1 cellular context compared by ENCODE assay signal in the genomic region with DNA sequence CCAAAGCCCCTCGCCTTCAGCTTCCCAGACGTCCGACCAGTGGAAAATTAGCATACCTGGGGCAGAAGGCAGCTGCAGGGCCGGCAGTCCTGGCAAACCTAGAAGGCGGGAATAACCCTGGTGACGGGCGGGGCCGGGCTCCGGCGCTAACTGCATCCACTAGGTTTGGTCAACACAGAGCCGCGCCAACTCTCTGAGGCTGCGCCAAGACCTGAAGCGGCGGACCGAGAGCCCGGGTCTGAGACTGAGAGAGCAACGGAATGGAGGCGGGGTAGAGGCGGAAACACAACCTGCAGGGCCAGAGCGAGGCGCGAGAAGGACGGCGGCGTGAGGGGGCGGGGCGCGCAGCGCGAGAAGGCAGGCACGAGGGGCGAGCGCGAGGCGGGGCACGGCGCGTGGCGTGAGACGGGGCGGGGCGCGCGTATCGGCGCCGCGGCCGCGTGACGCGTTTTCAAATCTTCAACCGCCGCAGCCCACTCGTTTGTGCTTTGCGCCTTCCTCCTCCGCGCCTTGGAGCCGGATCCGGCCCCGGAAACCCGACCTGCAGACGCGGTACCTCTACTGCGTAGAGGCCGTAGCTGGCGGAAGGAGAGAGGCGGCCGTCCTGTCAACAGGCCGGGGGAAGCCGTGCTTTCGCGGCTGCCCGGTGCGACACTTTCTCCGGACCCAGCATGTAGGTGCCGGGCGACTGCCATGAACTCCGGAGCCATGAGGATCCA.
TF ChIP-seq lines count a peak whose summit lies in the region.

A gene with protein sequence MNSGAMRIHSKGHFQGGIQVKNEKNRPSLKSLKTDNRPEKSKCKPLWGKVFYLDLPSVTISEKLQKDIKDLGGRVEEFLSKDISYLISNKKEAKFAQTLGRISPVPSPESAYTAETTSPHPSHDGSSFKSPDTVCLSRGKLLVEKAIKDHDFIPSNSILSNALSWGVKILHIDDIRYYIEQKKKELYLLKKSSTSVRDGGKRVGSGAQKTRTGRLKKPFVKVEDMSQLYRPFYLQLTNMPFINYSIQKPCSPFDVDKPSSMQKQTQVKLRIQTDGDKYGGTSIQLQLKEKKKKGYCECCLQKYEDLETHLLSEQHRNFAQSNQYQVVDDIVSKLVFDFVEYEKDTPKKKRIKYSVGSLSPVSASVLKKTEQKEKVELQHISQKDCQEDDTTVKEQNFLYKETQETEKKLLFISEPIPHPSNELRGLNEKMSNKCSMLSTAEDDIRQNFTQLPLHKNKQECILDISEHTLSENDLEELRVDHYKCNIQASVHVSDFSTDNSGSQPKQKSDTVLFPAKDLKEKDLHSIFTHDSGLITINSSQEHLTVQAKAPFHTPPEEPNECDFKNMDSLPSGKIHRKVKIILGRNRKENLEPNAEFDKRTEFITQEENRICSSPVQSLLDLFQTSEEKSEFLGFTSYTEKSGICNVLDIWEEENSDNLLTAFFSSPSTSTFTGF (plus strand): TSS at position 454 of the 719 bp plus-strand sequence. CDS start 240 bp downstream, at position 694.
A gene with protein sequence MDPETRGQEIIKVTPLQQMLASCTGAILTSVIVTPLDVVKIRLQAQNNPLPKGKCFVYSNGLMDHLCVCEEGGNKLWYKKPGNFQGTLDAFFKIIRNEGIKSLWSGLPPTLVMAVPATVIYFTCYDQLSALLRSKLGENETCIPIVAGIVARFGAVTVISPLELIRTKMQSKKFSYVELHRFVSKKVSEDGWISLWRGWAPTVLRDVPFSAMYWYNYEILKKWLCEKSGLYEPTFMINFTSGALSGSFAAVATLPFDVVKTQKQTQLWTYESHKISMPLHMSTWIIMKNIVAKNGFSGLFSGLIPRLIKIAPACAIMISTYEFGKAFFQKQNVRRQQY (minus strand): TSS at position 321 of the 719 bp plus-strand sequence. CDS start 17,633 bp downstream, outside the sequence.

TF ChIP-seq in GM12878, 131 proteins besides CTCF, POLR2A, EP300 and RAD21 (continued from another document and continues in another):
- TF ChIP-seq, protein P1, sequence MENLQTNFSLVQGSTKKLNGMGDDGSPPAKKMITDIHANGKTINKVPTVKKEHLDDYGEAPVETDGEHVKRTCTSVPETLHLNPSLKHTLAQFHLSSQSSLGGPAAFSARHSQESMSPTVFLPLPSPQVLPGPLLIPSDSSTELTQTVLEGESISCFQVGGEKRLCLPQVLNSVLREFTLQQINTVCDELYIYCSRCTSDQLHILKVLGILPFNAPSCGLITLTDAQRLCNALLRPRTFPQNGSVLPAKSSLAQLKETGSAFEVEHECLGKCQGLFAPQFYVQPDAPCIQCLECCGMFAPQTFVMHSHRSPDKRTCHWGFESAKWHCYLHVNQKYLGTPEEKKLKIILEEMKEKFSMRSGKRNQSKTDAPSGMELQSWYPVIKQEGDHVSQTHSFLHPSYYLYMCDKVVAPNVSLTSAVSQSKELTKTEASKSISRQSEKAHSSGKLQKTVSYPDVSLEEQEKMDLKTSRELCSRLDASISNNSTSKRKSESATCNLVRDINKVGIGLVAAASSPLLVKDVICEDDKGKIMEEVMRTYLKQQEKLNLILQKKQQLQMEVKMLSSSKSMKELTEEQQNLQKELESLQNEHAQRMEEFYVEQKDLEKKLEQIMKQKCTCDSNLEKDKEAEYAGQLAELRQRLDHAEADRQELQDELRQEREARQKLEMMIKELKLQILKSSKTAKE (IDR thresholded peaks at IDR 0.05; ENCODE audit: low read depth, poor library complexity, severe bottlenecking): no peak
- TF ChIP-seq GATAD2B (conservative IDR thresholded peaks at IDR 0.05; ENCODE audit: low read depth) (peak; percentile 65), PAX5 (IDR thresholded peaks at IDR 0.05; ENCODE audit: borderline replicate concordance, low read depth, low read length) (peak; percentile 63; the same call in 1 of the 2 replicates), KLF5 (IDR thresholded peaks at IDR 0.05; ENCODE audit: partially characterized antibody) (peak; percentile 61), MYC (IDR thresholded peaks at IDR 0.05; ENCODE audit: insufficient read depth, insufficient read length, insufficient replicate concordance, low read length, severe bottlenecking) (no peak), NR2F1 (conservative IDR thresholded peaks at IDR 0.05) (no peak; the same call in none of the 2 replicates), RELA (IDR thresholded peaks at IDR 0.05; ENCODE audit: borderline replicate concordance, partially characterized antibody) (peak; percentile 50), ATF7 (IDR thresholded peaks at IDR 0.05; ENCODE audit: low read depth) (no peak), MEF2B (IDR thresholded peaks at IDR 0.05; ENCODE audit: partially characterized antibody, poor library complexity, severe bottlenecking) (peak; percentile 8), CEBPB (IDR thresholded peaks at IDR 0.05; ENCODE audit: borderline replicate concordance in 1 of 2, low read depth in 2 of 2, low read length in 2 of 2) (no peak), HCFC1 (IDR thresholded peaks at IDR 0.05; ENCODE audit: low read length) (peak; percentile 45; the same call in 1 of the 2 replicates), JUNB (IDR thresholded peaks at IDR 0.05) (no peak), RCOR1 (conservative IDR thresholded peaks at IDR 0.05; ENCODE audit: low read depth, low read length) (0 out of 2 replicates have a peak, but pooled peaks have one; percentile 17), TCF12 (IDR thresholded peaks at IDR 0.05; ENCODE audit: low read depth, low read length) (peak; percentile 16; the same call in 1 of the 2 replicates), CBFB (IDR thresholded peaks at IDR 0.05; ENCODE audit: low read depth) (peak; percentile 40; the same call in 1 of the 2 replicates), NRF1 (conservative IDR thresholded peaks at IDR 0.05; ENCODE audit: low read depth, low read length) (peak; percentile 39), EZH2 (IDR thresholded peaks at IDR 0.05; ENCODE audit: borderline replicate concordance, control insufficient read depth, low read depth, low read length) (no peak), ZNF274 (IDR thresholded peaks at IDR 0.05; ENCODE audit: insufficient read depth, insufficient read length) (no peak), ZNF207 (IDR thresholded peaks at IDR 0.05; ENCODE audit: borderline replicate concordance) (peak; percentile 67; the same call in 1 of the 2 replicates), ZZZ3 (IDR thresholded peaks at IDR 0.05; ENCODE audit: control insufficient read depth, insufficient read length, low read depth) (no peak), POLR2AphosphoS5 (IDR thresholded peaks at IDR 0.05; ENCODE audit: low read length) (peak; percentile 92), IKZF1 (conservative IDR thresholded peaks at IDR 0.05) (peak; percentile 74), SRF (IDR thresholded peaks at IDR 0.05; ENCODE audit: low read depth in 2 of 2, low read length in 2 of 2) (peak in 1 of 2 experiments; percentile 31; a peak in 1 of 4 replicates), CHD1 (IDR thresholded peaks at IDR 0.05; ENCODE audit: low read depth, low read length) (0 out of 2 replicates have a peak, but pooled peaks have one; percentile 13), POU2F2 (IDR thresholded peaks at IDR 0.05; ENCODE audit: borderline replicate concordance, low read depth, low read length) (peak; percentile 33; the same call in 2 of the 3 replicates), MXI1 (IDR thresholded peaks at IDR 0.05; ENCODE audit: low read depth, low read length) (peak; percentile 93), POLR2AphosphoS2 (IDR thresholded peaks at IDR 0.05; ENCODE audit: low read depth, low read length) (peak; percentile 68; the same call in 1 of the 2 replicates), RUNX3 (IDR thresholded peaks at IDR 0.05; ENCODE audit: low read length) (peak; percentile 25), ZSCAN29 (IDR thresholded peaks at IDR 0.05) (peak; percentile 88), YY1 (IDR thresholded peaks at IDR 0.05; ENCODE audit: low read depth, low read length) (peak; percentile 59; the same call in 1 of the 2 replicates), JUND (IDR thresholded peaks at IDR 0.05; ENCODE audit: low read depth, low read length) (0 out of 2 replicates have a peak, but pooled peaks have one; percentile 10), BACH1 (IDR thresholded peaks at IDR 0.05; ENCODE audit: borderline replicate concordance) (peak; percentile 97), IKZF2 (IDR thresholded peaks at IDR 0.05) (peak; percentile 21 to 58; a peak in 1 of 4 replicates), TCF3 (IDR thresholded peaks at IDR 0.05; ENCODE audit: borderline replicate concordance, insufficient read depth, low read depth, low read length) (0 out of 2 replicates have a peak, but pooled peaks have one; percentile 44), SIN3A (IDR thresholded peaks at IDR 0.05; ENCODE audit: low read depth, low read length) (peak; percentile 93), ZNF217 (IDR thresholded peaks at IDR 0.05) (0 out of 2 replicates have a peak, but pooled peaks have one; percentile 25), SMAD5 (IDR thresholded peaks at IDR 0.05; ENCODE audit: low read depth) (peak; percentile 81; the same call in 1 of the 2 replicates), ASH2L (IDR thresholded peaks at IDR 0.05; ENCODE audit: borderline replicate concordance, low read depth) (0 out of 2 replicates have a peak, but pooled peaks have one; percentile 29), HDAC2 (IDR thresholded peaks at IDR 0.05) (no peak), SMAD1 (IDR thresholded peaks at IDR 0.05; ENCODE audit: low read depth, partially characterized antibody) (no peak), CHD2 (IDR thresholded peaks at IDR 0.05; ENCODE audit: borderline replicate concordance, low read depth, low read length) (peak; percentile 72), MYB (IDR thresholded peaks at IDR 0.05; ENCODE audit: borderline replicate concordance, low read depth, low read length) (0 out of 2 replicates have a peak, but pooled peaks have one; percentile 56)
- TF ChIP-seq, protein P2, sequence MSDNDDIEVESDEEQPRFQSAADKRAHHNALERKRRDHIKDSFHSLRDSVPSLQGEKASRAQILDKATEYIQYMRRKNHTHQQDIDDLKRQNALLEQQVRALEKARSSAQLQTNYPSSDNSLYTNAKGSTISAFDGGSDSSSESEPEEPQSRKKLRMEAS (IDR thresholded peaks at IDR 0.05; ENCODE audit: low read depth, low read length): peak; percentile 76; the same call in 1 of the 2 replicates
- TF ChIP-seq, protein P3, sequence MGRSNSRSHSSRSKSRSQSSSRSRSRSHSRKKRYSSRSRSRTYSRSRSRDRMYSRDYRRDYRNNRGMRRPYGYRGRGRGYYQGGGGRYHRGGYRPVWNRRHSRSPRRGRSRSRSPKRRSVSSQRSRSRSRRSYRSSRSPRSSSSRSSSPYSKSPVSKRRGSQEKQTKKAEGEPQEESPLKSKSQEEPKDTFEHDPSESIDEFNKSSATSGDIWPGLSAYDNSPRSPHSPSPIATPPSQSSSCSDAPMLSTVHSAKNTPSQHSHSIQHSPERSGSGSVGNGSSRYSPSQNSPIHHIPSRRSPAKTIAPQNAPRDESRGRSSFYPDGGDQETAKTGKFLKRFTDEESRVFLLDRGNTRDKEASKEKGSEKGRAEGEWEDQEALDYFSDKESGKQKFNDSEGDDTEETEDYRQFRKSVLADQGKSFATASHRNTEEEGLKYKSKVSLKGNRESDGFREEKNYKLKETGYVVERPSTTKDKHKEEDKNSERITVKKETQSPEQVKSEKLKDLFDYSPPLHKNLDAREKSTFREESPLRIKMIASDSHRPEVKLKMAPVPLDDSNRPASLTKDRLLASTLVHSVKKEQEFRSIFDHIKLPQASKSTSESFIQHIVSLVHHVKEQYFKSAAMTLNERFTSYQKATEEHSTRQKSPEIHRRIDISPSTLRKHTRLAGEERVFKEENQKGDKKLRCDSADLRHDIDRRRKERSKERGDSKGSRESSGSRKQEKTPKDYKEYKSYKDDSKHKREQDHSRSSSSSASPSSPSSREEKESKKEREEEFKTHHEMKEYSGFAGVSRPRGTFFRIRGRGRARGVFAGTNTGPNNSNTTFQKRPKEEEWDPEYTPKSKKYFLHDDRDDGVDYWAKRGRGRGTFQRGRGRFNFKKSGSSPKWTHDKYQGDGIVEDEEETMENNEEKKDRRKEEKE (IDR thresholded peaks at IDR 0.05): no peak
- TF ChIP-seq, protein P4, sequence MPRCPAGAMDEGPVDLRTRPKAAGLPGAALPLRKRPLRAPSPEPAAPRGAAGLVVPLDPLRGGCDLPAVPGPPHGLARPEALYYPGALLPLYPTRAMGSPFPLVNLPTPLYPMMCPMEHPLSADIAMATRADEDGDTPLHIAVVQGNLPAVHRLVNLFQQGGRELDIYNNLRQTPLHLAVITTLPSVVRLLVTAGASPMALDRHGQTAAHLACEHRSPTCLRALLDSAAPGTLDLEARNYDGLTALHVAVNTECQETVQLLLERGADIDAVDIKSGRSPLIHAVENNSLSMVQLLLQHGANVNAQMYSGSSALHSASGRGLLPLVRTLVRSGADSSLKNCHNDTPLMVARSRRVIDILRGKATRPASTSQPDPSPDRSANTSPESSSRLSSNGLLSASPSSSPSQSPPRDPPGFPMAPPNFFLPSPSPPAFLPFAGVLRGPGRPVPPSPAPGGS (IDR thresholded peaks at IDR 0.05; ENCODE audit: borderline replicate concordance, insufficient read depth, low read depth, low read length, poor library complexity, severe bottlenecking): peak; percentile 26
- TF ChIP-seq, protein P5, sequence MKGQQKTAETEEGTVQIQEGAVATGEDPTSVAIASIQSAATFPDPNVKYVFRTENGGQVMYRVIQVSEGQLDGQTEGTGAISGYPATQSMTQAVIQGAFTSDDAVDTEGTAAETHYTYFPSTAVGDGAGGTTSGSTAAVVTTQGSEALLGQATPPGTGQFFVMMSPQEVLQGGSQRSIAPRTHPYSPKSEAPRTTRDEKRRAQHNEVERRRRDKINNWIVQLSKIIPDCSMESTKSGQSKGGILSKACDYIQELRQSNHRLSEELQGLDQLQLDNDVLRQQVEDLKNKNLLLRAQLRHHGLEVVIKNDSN (IDR thresholded peaks at IDR 0.05; ENCODE audit: borderline replicate concordance, extremely low read length, insufficient read depth, low read depth, low read length): peak; percentile 80
- TF ChIP-seq, protein P6, sequence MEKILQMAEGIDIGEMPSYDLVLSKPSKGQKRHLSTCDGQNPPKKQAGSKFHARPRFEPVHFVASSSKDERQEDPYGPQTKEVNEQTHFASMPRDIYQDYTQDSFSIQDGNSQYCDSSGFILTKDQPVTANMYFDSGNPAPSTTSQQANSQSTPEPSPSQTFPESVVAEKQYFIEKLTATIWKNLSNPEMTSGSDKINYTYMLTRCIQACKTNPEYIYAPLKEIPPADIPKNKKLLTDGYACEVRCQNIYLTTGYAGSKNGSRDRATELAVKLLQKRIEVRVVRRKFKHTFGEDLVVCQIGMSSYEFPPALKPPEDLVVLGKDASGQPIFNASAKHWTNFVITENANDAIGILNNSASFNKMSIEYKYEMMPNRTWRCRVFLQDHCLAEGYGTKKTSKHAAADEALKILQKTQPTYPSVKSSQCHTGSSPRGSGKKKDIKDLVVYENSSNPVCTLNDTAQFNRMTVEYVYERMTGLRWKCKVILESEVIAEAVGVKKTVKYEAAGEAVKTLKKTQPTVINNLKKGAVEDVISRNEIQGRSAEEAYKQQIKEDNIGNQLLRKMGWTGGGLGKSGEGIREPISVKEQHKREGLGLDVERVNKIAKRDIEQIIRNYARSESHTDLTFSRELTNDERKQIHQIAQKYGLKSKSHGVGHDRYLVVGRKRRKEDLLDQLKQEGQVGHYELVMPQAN (conservative IDR thresholded peaks at IDR 0.05): peak; percentile 95
- TF ChIP-seq, protein P7, sequence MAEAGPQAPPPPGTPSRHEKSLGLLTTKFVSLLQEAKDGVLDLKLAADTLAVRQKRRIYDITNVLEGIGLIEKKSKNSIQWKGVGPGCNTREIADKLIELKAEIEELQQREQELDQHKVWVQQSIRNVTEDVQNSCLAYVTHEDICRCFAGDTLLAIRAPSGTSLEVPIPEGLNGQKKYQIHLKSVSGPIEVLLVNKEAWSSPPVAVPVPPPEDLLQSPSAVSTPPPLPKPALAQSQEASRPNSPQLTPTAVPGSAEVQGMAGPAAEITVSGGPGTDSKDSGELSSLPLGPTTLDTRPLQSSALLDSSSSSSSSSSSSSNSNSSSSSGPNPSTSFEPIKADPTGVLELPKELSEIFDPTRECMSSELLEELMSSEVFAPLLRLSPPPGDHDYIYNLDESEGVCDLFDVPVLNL (IDR thresholded peaks at IDR 0.05; ENCODE audit: low read depth, low read length): peak; percentile 86
